In the genomic region with DNA sequence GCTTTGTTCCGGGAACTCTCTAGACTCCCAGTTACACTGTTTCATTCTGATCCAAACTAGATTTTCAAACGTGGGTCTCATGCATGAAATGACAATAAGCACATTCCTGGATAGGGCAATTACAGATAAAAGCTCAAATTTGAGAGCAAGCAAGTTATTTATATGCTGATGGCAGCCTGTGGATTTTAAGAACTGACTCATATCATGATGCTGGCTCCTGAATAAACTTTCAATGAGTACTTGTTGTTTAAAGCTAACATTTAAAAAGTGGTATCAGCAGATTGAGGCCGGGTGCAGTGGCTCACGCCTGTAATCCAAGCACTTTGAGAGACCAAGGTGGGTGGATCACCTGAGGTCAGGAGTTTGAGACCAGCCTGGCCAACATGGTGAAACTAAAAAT, we compare ENCODE assay signal across 18 cellular contexts.
"Had no signal": no experiment of that assay in that cellular context is flagged by ENCODE, and none has a peak within 500 bp of the region (broad histone marks: within the 10 kb centered on the region; RNA-seq: fewer than 3 reads in every experiment).

No MANE protein-coding gene starts in this region.

- H3K27ac ChIP-seq: adrenal gland, ascending aorta, epithelial cell of prostate, foreskin keratinocyte, spleen, VCaP had no signal

- ATAC-seq: foreskin keratinocyte; naive thymus-derived CD4-positive, alpha-beta T cell; stimulated activated naive CD8-positive, alpha-beta T cell treated with anti-CD3 and anti-CD28 coated beads, Interleukin-15, Interleukin-2, amounts not matched to agents 100 U/mL and 50 U/mL, for 24 hours had no signal

- DNase-seq: activated CD4-positive, CD25-positive, alpha-beta regulatory T cell treated with anti-CD3 and anti-CD28 coated beads, Interleukin-2, amount 50 U/mL, for 72 hours; activated naive CD4-positive, alpha-beta T cell; activated T-cell treated with anti-CD3 and anti-CD28 coated beads, Interleukin-2, amount 50 U/mL, for 1 hour; adrenal gland; cortex of kidney; endodermal cell; foreskin keratinocyte; kidney; naive thymus-derived CD4-positive, alpha-beta T cell; occipital lobe; posterior cingulate gyrus; spleen; stimulated activated CD4-positive, alpha-beta T cell treated with anti-CD3 and anti-CD28 coated beads, Interleukin-4, amount 100 ng/mL, for 24 hours; stimulated activated naive CD8-positive, alpha-beta T cell treated with anti-CD3 and anti-CD28 coated beads, Interleukin-15, Interleukin-2, amounts not matched to agents 100 U/mL and 50 U/mL, for 24 hours had no signal

- H3K4me1 ChIP-seq: adrenal gland, ascending aorta, foreskin keratinocyte had no signal

- H3K27me3 ChIP-seq: adrenal gland, ascending aorta, foreskin keratinocyte, spleen had no signal

- H3K9me3 ChIP-seq: adrenal gland, ascending aorta, spleen had no signal

- H3K4me3 ChIP-seq: adrenal gland, ascending aorta, lung, spleen had no signal
